Comparison of ENCODE assay signal across 28 cellular contexts in genomic region chr13:60412909-60413616, GRCh38.
"Had no signal": no experiment of that assay in that cellular context is flagged by ENCODE, and none has a peak within 500 bp of the region (broad histone marks: within the 10 kb centered on the region; RNA-seq: fewer than 3 reads in every experiment).

No MANE protein-coding gene starts in this region.

- H3K27me3 ChIP-seq: adrenal gland, SJCRH30 had no signal

- H3K4me1 ChIP-seq: SJCRH30 had no signal

- DNase-seq: activated CD4-positive, alpha-beta T cell treated with anti-CD3 and anti-CD28 coated beads, Interleukin-2, amount 10 ng/mL, durations not matched to agents 7 days and 5 days; activated CD4-positive, alpha-beta T cell treated with anti-CD3 and anti-CD28 coated beads, Interleukin-2, amount 50 U/mL, for 48 hours; activated CD8-positive, alpha-beta T cell treated with anti-CD3 and anti-CD28 coated beads, Interleukin-2, amount 10 ng/mL, durations not matched to agents 7 days and 5 days; activated gamma-delta T cell treated with Interleukin-2 at 50 U/mL for 16 hours; activated naive CD4-positive, alpha-beta T cell treated with anti-CD3 and anti-CD28 coated beads for 36 hours; activated T-cell treated with anti-CD3 and anti-CD28 coated beads for 4 hours; activated T-cell treated with anti-CD3 and anti-CD28 coated beads, Interleukin-2, amount 50 U/mL, for 4 hours; adrenal gland; caudate nucleus; cerebellar nuclear complex; NCI-H1092; NCI-H1436 treated with DMSO at 0.1 percent for 48 hours; NCI-H1694 treated with DMSO at 0.1 percent for 48 hours; NCI-H2029; NCI-H345; NCI-H524 treated with DMSO at 0.1 percent for 48 hours; NCI-H748 treated with DMSO at 0.1 percent for 48 hours; NK-92 treated with Interleukin-12 subunit alpha and Interleukin-12 subunit beta, amount 100 ng/mL, for 24 hours; PC-9; SHP77; SJCRH30; SK-N-SH had no signal

- H3K27ac ChIP-seq: adrenal gland, KMS-11, PC-9, RWPE1, SJCRH30 had no signal

- ATAC-seq: activated CD8-positive, alpha-beta T cell treated with anti-CD3 and anti-CD28 coated beads, Interleukin-2, amount 10 ng/mL, durations not matched to agents 7 days and 5 days; activated naive CD4-positive, alpha-beta T cell treated with anti-CD3 and anti-CD28 coated beads, Interleukin-2, amount 50 U/mL, for 72 hours; activated T-cell treated with anti-CD3 and anti-CD28 coated beads, Interleukin-2, amount 50 U/mL, for 4 hours had no signal

- H3K4me3 ChIP-seq: adrenal gland, PC-9, SJCRH30 had no signal

- H3K36me3 ChIP-seq: adrenal gland, SJCRH30 had no signal

- FAIRE-seq: bronchial epithelial cell, RCC 7860, TTC549 had no signal

- H3K9me3 ChIP-seq: adrenal gland, SJCRH30, SK-N-SH had no signal
